12 cellular contexts compared by ENCODE assay signal in genomic region chr17:66777689-66778225, GRCh38. TPM values are rescaled to one million over a fixed set of nuclear protein-coding genes. Genes with fewer than 3 reads are reported as not detected.
A peak's percentile ranks its signal among the peaks of the same experiment; 100 is the strongest.
DNase-seq lines count a peak whose midpoint lies in the region; TF ChIP-seq lines count a peak whose summit lies in the region.
"Had no signal": no experiment of that assay in that cellular context is flagged by ENCODE, and none has a peak within 500 bp of the region (broad histone marks: within the 10 kb centered on the region; RNA-seq: fewer than 3 reads in every experiment).

No MANE protein-coding gene starts in this region.

- H3K4me3 Mint-ChIP-seq in activated CD4-positive, alpha-beta memory T cell treated with anti-CD3 and anti-CD28 coated beads, Interleukin-2, amount 10 ng/mL, durations not matched to agents 7 days and 5 days, result no peak overlapping the region

- intact Hi-C loops in A673 (cut with micrococcal nuclease; ENCODE audit: unreplicated experiment), result no loop called here

- H3K9me3 Mint-ChIP-seq in activated CD4-positive, alpha-beta memory T cell treated with anti-CD3 and anti-CD28 coated beads, Interleukin-2, amount 10 ng/mL, durations not matched to agents 7 days and 5 days, result no peaks in the 10 kb centered on the region

- H3K36me3 Mint-ChIP-seq in activated CD4-positive, alpha-beta memory T cell treated with anti-CD3 and anti-CD28 coated beads, Interleukin-2, amount 10 ng/mL, durations not matched to agents 7 days and 5 days (ENCODE audit: low read depth), result peaks cover 17% of the 10 kb centered on the region

- CTCF ChIA-PET in A673 (lab: Charles Lee) (no interaction called here), HEK293T (lab: Yijun Ruan, JAX) (no interaction called here)
- CTCF ChIA-PET in activated CD4-positive, alpha-beta memory T cell treated with anti-CD3 and anti-CD28 coated beads, Interleukin-2, amount 10 ng/mL, durations not matched to agents 7 days and 5 days (lab: Charles Lee), result no interaction called here

- BruUV-seq in A673 (replicated peaks; lab: Mats Ljungman, UMichigan), result no TSS peak

- H3K27ac Mint-ChIP-seq in activated CD4-positive, alpha-beta memory T cell treated with anti-CD3 and anti-CD28 coated beads, Interleukin-2, amount 10 ng/mL, durations not matched to agents 7 days and 5 days, result no peak overlapping the region

- WGBS in iPS DF 6.9 (ENCODE audit: insufficient coverage, insufficient read length), result no CpG with 5 or more reads among the region's 7 CpGs

- no peak overlapping the region for H3K4me3 ChIP-seq in A673 (ENCODE audit: low read depth, low read length, poor library complexity, severe bottlenecking)
- H3K4me3 ChIP-seq in iPS DF 6.9 (ENCODE audit: low read length), result no peak overlapping the region
- no peak overlapping the region for H3K4me3 ChIP-seq in SJCRH30

- H3K4me1 ChIP-seq in A673 (ENCODE audit: insufficient read depth, low read length, poor library complexity, severe bottlenecking), result peaks cover 17% of the 10 kb centered on the region
- peaks cover 4% of the 10 kb centered on the region; the same call in 1 of the 2 replicates for H3K4me1 ChIP-seq in iPS DF 6.9 (ENCODE audit: control insufficient read depth, insufficient read depth, low read length)
- H3K4me1 ChIP-seq in SJCRH30, result peaks cover 10% of the 10 kb centered on the region; the same call in 1 of the 2 replicates

- H3K9me3 ChIP-seq in A673 (ENCODE audit: low read depth, low read length, poor library complexity, severe bottlenecking) (no peaks in the 10 kb centered on the region), iPS DF 6.9 (ENCODE audit: control insufficient read depth, insufficient read depth, low read length) (no peaks in the 10 kb centered on the region), SJCRH30 (replicated peaks) (no peaks in the 10 kb centered on the region)

- DNase-seq in A673 (ENCODE audit: low spot score), result peak; percentile 92
- DNase-seq in HEK293T (ENCODE audit: extremely low spot score), result peak; percentile 37
- peak; percentile 48 for DNase-seq in SW480 (ENCODE audit: low spot score)
- DNase-seq in iPS DF 6.9 (ENCODE audit: low read depth, low spot score), result peak; percentile 79
- DNase-seq in T-helper 2 cell, result no peak
- DNase-seq in activated CD4-positive, alpha-beta memory T cell treated with anti-CD3 and anti-CD28 coated beads, Interleukin-2, amount 10 ng/mL, durations not matched to agents 7 days and 5 days, result no peak
- no peak for DNase-seq in effector CD8-positive, alpha-beta T cell (lab: John Stamatoyannopoulos, UW)
- DNase-seq in SJCRH30, result no peak
- DNase-seq: AML-193, kidney, WERI-Rb-1 had no signal

- peak overlapping the region; percentile 25 for H3K27ac ChIP-seq in A673 (ENCODE audit: low read depth, low read length, poor library complexity, severe bottlenecking)
- H3K27ac ChIP-seq in iPS DF 6.9 (ENCODE audit: low read length), result no peak overlapping the region
- no peak overlapping the region for H3K27ac ChIP-seq in SJCRH30
- H3K27ac ChIP-seq: WERI-Rb-1 had no signal

- POLR2A ChIA-PET in A673 (lab: Charles Lee; ENCODE audit: low non-redundant PET) (no interaction called here), HEK293T (lab: Yijun Ruan, JAX) (no interaction called here)
- POLR2A ChIA-PET in activated CD4-positive, alpha-beta memory T cell treated with anti-CD3 and anti-CD28 coated beads, Interleukin-2, amount 10 ng/mL, durations not matched to agents 7 days and 5 days (lab: Charles Lee), result no interaction called here

- H3K27me3 ChIP-seq in A673 (replicated peaks; ENCODE audit: insufficient read depth, low read depth, low read length, poor library complexity), result no peaks in the 10 kb centered on the region
- H3K27me3 ChIP-seq in iPS DF 6.9 (ENCODE audit: control insufficient read depth, insufficient read depth, low read length), result no peaks in the 10 kb centered on the region
- H3K27me3 ChIP-seq in SJCRH30, result no peaks in the 10 kb centered on the region

- no peaks in the 10 kb centered on the region for H3K27me3 Mint-ChIP-seq in activated CD4-positive, alpha-beta memory T cell treated with anti-CD3 and anti-CD28 coated beads, Interleukin-2, amount 10 ng/mL, durations not matched to agents 7 days and 5 days

- no peaks in the 10 kb centered on the region for H3K36me3 ChIP-seq in A673 (ENCODE audit: insufficient read depth, low read length, poor library complexity, severe bottlenecking)
- H3K36me3 ChIP-seq in iPS DF 6.9 (ENCODE audit: control insufficient read depth, insufficient read depth, low read length), result no peaks in the 10 kb centered on the region
- peaks cover 11% of the 10 kb centered on the region for H3K36me3 ChIP-seq in SJCRH30
- H3K36me3 ChIP-seq: WERI-Rb-1 had no signal

- no peaks in the 10 kb centered on the region for H3K4me1 Mint-ChIP-seq in activated CD4-positive, alpha-beta memory T cell treated with anti-CD3 and anti-CD28 coated beads, Interleukin-2, amount 10 ng/mL, durations not matched to agents 7 days and 5 days

- TF ChIP-seq CTCF in A673 (conservative IDR thresholded peaks at IDR 0.05; ENCODE audit: low read depth, low read length), result no peak

TF ChIP-seq in HEK293T, 16 proteins besides CTCF, POLR2A, EP300 and RAD21:
- TF ChIP-seq LEF1 (IDR thresholded peaks at IDR 0.05; ENCODE audit: borderline replicate concordance), result no peak
- TF ChIP-seq FOXK2 (IDR thresholded peaks at IDR 0.05), result no peak
- TF ChIP-seq SP1 (IDR thresholded peaks at IDR 0.05), result no peak
- no peak for TF ChIP-seq NFRKB (IDR thresholded peaks at IDR 0.05)
- TF ChIP-seq PKNOX1 (IDR thresholded peaks at IDR 0.05), result peak; percentile 33; the same call in 1 of the 2 replicates
- no peak for TF ChIP-seq CTBP1 (IDR thresholded peaks at IDR 0.05; ENCODE audit: borderline replicate concordance)
- TF ChIP-seq HDGF (IDR thresholded peaks at IDR 0.05; ENCODE audit: borderline replicate concordance), result no peak

RNA-seq across cellular contexts. Expression of gene CACNG5, which starts 57.2 kb away (rescaled TPM):
- total RNA-seq in A673 (2021), result 0.88 and 3.1 TPM in 2 replicates
- total RNA-seq in activated CD4-positive, alpha-beta memory T cell treated with anti-CD3 and anti-CD28 coated beads, Interleukin-2, amount 10 ng/mL, durations not matched to agents 7 days and 5 days, result not detected
- total RNA-seq in SJCRH30 (2014; rRNA removed; shearing (Covaris generic)), result 0.10 TPM in 1 of 2 replicates, not detected in the other
- total RNA-seq: kidney, posterior vena cava had no signal

Comparison
In these comparisons a context has a peak if more than half of its experiments do, and no peak if none do; other contexts are left out.
1. DNase-seq: peak in A673 (single experiment), HEK293T (single experiment), SW480 (single experiment) and iPS DF 6.9 (single experiment); none in T-helper 2 cell (0 of 5), activated CD4-positive, alpha-beta memory T cell treated with anti-CD3 and anti-CD28 coated beads, Interleukin-2, amount 10 ng/mL, durations not matched to agents 7 days and 5 days (single experiment), effector CD8-positive, alpha-beta T cell (single experiment) and SJCRH30 (0 of 2).